ENCODE assay signal across 8 cellular contexts in genomic region chr10:104329754-104330153, GRCh38. TPM values are rescaled to one million over a fixed set of nuclear protein-coding genes. Genes with fewer than 3 reads are reported as not detected.
A peak's percentile ranks its signal among the peaks of the same experiment; 100 is the strongest.
DNase-seq lines count a peak whose midpoint lies in the region; ATAC-seq, FAIRE-seq and TF ChIP-seq lines count a peak whose summit lies in the region.

No MANE protein-coding gene starts in this region.

- no peaks in the 10 kb centered on the region for H3K9me3 Mint-ChIP-seq in activated T-helper 1 cell treated with anti-CD3 and anti-CD28 coated beads, Interleukin-12 subunit alpha, Interleukin-12 subunit beta, Interleukin-2, Interleukin-4 antibody, amounts not matched to agents 30 ng/mL and 10 ng/mL and 1 ng/mL, durations not matched to agents 14 hours and 24 hours and 36 hours
- H3K9me3 Mint-ChIP-seq in stimulated activated naive CD8-positive, alpha-beta T cell treated with anti-CD3 and anti-CD28 coated beads, Interleukin-15, Interleukin-2, amounts not matched to agents 100 ng/mL and 50 ng/mL, for 24 hours: no peaks in the 10 kb centered on the region

- H3K27me3 ChIP-seq in right atrium auricular region: no peaks in the 10 kb centered on the region

- H3K4me1 Mint-ChIP-seq in activated T-helper 1 cell treated with anti-CD3 and anti-CD28 coated beads, Interleukin-12 subunit alpha, Interleukin-12 subunit beta, Interleukin-2, Interleukin-4 antibody, amounts not matched to agents 30 ng/mL and 10 ng/mL and 1 ng/mL, durations not matched to agents 14 hours and 24 hours and 36 hours (ENCODE audit: low read depth): peaks cover 100% of the 10 kb centered on the region
- peaks cover 99% of the 10 kb centered on the region for H3K4me1 Mint-ChIP-seq in stimulated activated naive CD8-positive, alpha-beta T cell treated with anti-CD3 and anti-CD28 coated beads, Interleukin-15, Interleukin-2, amounts not matched to agents 100 ng/mL and 50 ng/mL, for 24 hours (ENCODE audit: low read depth)

- peak overlapping the region; percentile 93 for H3K27ac Mint-ChIP-seq in activated T-helper 1 cell treated with anti-CD3 and anti-CD28 coated beads, Interleukin-12 subunit alpha, Interleukin-12 subunit beta, Interleukin-2, Interleukin-4 antibody, amounts not matched to agents 30 ng/mL and 10 ng/mL and 1 ng/mL, durations not matched to agents 14 hours and 24 hours and 36 hours
- H3K27ac Mint-ChIP-seq in stimulated activated naive CD8-positive, alpha-beta T cell treated with anti-CD3 and anti-CD28 coated beads, Interleukin-15, Interleukin-2, amounts not matched to agents 100 ng/mL and 50 ng/mL, for 24 hours: peak overlapping the region; percentile 94

- peaks cover 0 to 100% of the 10 kb centered on the region in 2 donors for H3K4me1 ChIP-seq in right atrium auricular region

- H3K27me3 Mint-ChIP-seq in activated T-helper 1 cell treated with anti-CD3 and anti-CD28 coated beads, Interleukin-12 subunit alpha, Interleukin-12 subunit beta, Interleukin-2, Interleukin-4 antibody, amounts not matched to agents 30 ng/mL and 10 ng/mL and 1 ng/mL, durations not matched to agents 14 hours and 24 hours and 36 hours (ENCODE audit: insufficient read depth): no peaks in the 10 kb centered on the region
- H3K27me3 Mint-ChIP-seq in stimulated activated naive CD8-positive, alpha-beta T cell treated with anti-CD3 and anti-CD28 coated beads, Interleukin-15, Interleukin-2, amounts not matched to agents 100 ng/mL and 50 ng/mL, for 24 hours: no peaks in the 10 kb centered on the region

- no peak for DNase-seq in HFF-Myc (ENCODE audit: extremely low read depth, low read depth)
- no peak for DNase-seq in activated T-helper 1 cell treated with anti-CD3 and anti-CD28 coated beads, Interleukin-12 subunit alpha, Interleukin-12 subunit beta, Interleukin-2, Interleukin-4 antibody, amounts not matched to agents 30 ng/mL and 10 ng/mL and 1 ng/mL, durations not matched to agents 14 hours and 24 hours and 36 hours (ENCODE audit: low spot score)
- DNase-seq in right atrium auricular region (ENCODE audit: low spot score): no peak
- DNase-seq in urothelium cell line (ENCODE audit: low spot score): no peak
- DNase-seq in left colon: no peak
- DNase-seq in OCI-M1 (lab: John Stamatoyannopoulos, UW): no peak

- TF ChIP-seq CTCF in HFF-Myc (IDR thresholded peaks at IDR 0.05; ENCODE audit: low read depth, low read length, missing control alignments) (no peak), right atrium auricular region (IDR thresholded peaks at IDR 0.05) (no peak)

- peak overlapping the region; percentile 99 to 100 for H3K27ac ChIP-seq in right atrium auricular region

- H3K4me3 Mint-ChIP-seq in activated T-helper 1 cell treated with anti-CD3 and anti-CD28 coated beads, Interleukin-12 subunit alpha, Interleukin-12 subunit beta, Interleukin-2, Interleukin-4 antibody, amounts not matched to agents 30 ng/mL and 10 ng/mL and 1 ng/mL, durations not matched to agents 14 hours and 24 hours and 36 hours: peak overlapping the region; percentile 68
- peak overlapping the region; percentile 79 for H3K4me3 Mint-ChIP-seq in stimulated activated naive CD8-positive, alpha-beta T cell treated with anti-CD3 and anti-CD28 coated beads, Interleukin-15, Interleukin-2, amounts not matched to agents 100 ng/mL and 50 ng/mL, for 24 hours

- intact Hi-C loops in activated T-helper 1 cell treated with anti-CD3 and anti-CD28 coated beads, Interleukin-12 subunit alpha, Interleukin-12 subunit beta, Interleukin-2, Interleukin-4 antibody, amounts not matched to agents 30 ng/mL and 10 ng/mL and 1 ng/mL, durations not matched to agents 14 hours and 24 hours and 36 hours (cut with micrococcal nuclease): loop anchor here (1.0 to 2.0 kb wide), 7 partner anchors 9 to 208 kb away; partner anchors contain the start of genes CFAP58, GSTO2 and ITPRIP
- intact Hi-C loops in left colon (cut with DNase I, micrococcal nuclease): no loop called here

- FAIRE-seq in urothelium cell line (lab: Jason Lieb, UNC): no peak

- peaks cover 34% of the 10 kb centered on the region for H3K36me3 Mint-ChIP-seq in activated T-helper 1 cell treated with anti-CD3 and anti-CD28 coated beads, Interleukin-12 subunit alpha, Interleukin-12 subunit beta, Interleukin-2, Interleukin-4 antibody, amounts not matched to agents 30 ng/mL and 10 ng/mL and 1 ng/mL, durations not matched to agents 14 hours and 24 hours and 36 hours (ENCODE audit: low read depth)
- peaks cover 40% of the 10 kb centered on the region for H3K36me3 Mint-ChIP-seq in stimulated activated naive CD8-positive, alpha-beta T cell treated with anti-CD3 and anti-CD28 coated beads, Interleukin-15, Interleukin-2, amounts not matched to agents 100 ng/mL and 50 ng/mL, for 24 hours (ENCODE audit: low read depth)

- H3K4me3 ChIP-seq in HFF-Myc (replicated peaks; ENCODE audit: low read depth, low read length): peak overlapping the region; percentile 10; the same call in 1 of the 2 replicates
- peak overlapping the region; percentile 6 to 36 for H3K4me3 ChIP-seq in right atrium auricular region

- ATAC-seq in left colon (no peak), HG03571 (IDR thresholded peaks at IDR 0.05; ENCODE audit: unreplicated experiment) (no peak)

- no peaks in the 10 kb centered on the region for H3K9me3 ChIP-seq in right atrium auricular region

- H3K36me3 ChIP-seq in right atrium auricular region: peaks cover 21% of the 10 kb centered on the region

RNA-seq across cellular contexts. Expression of gene ITPRIP, which starts 8.5 kb away (rescaled TPM):
- total RNA-seq in activated T-helper 1 cell treated with anti-CD3 and anti-CD28 coated beads, Interleukin-12 subunit alpha, Interleukin-12 subunit beta, Interleukin-2, Interleukin-4 antibody, amounts not matched to agents 30 ng/mL and 10 ng/mL and 1 ng/mL, durations not matched to agents 14 hours and 24 hours and 36 hours: 17.3 and 18.1 TPM in 2 replicates
- total RNA-seq in right atrium auricular region: 10 to 100 TPM; 56.2 to 62.5 TPM
- 1 to 10 TPM; 5.0 to 5.1 TPM for total RNA-seq in left colon

RNA-seq across cellular contexts. Expression of gene CFAP58, which starts 23.9 kb away (rescaled TPM):
- 0.08 and 0.24 TPM in 2 replicates for total RNA-seq in activated T-helper 1 cell treated with anti-CD3 and anti-CD28 coated beads, Interleukin-12 subunit alpha, Interleukin-12 subunit beta, Interleukin-2, Interleukin-4 antibody, amounts not matched to agents 30 ng/mL and 10 ng/mL and 1 ng/mL, durations not matched to agents 14 hours and 24 hours and 36 hours
- 1 to 10 TPM; 3.5 to 4.8 TPM for total RNA-seq in right atrium auricular region
- total RNA-seq in left colon: under 1 TPM; 0.09 to 0.20 TPM
